Comparison of ENCODE assay signal across 25 cellular contexts in genomic region chr17:78539771-78540170, GRCh38. TPM values are rescaled to one million over a fixed set of nuclear protein-coding genes. Genes with fewer than 3 reads are reported as not detected.
"Had no signal": no experiment of that assay in that cellular context is flagged by ENCODE, and none has a peak within 500 bp of the region (broad histone marks: within the 10 kb centered on the region; RNA-seq: fewer than 3 reads in every experiment).

No MANE protein-coding gene starts in this region.

- H3K4me3 Mint-ChIP-seq: naive thymus-derived CD8-positive, alpha-beta T cell; stimulated activated naive CD8-positive, alpha-beta T cell treated with anti-CD3 and anti-CD28 coated beads, Interleukin-15, amount 100 ng/mL, for 72 hours had no signal

- DNase-seq: effector CD4-positive, alpha-beta T cell; foreskin fibroblast; gastrocnemius medialis; heart left ventricle; left cardiac atrium; left ventricle myocardium superior; lower lobe of right lung; naive thymus-derived CD8-positive, alpha-beta T cell; stimulated activated CD4-positive, alpha-beta T cell treated with anti-CD3 and anti-CD28 coated beads, Interleukin-15, amount 100 ng/mL, for 24 hours; stimulated activated CD4-positive, alpha-beta T cell treated with anti-CD3 and anti-CD28 coated beads, Interleukin-2, amount 100 ng/mL, for 48 hours; stimulated activated naive CD4-positive, alpha-beta T cell; stimulated activated naive CD8-positive, alpha-beta T cell treated with anti-CD3 and anti-CD28 coated beads, Interleukin-15, amount 100 ng/mL, for 72 hours; transverse colon had no signal

- H2AFZ ChIP-seq: hepatocyte, parathyroid adenoma had no signal

- ATAC-seq: esophagus mucosa; gastrocnemius medialis; heart left ventricle; left cardiac atrium; left ventricle myocardium superior; lower lobe of right lung; naive thymus-derived CD8-positive, alpha-beta T cell; stimulated activated naive CD8-positive, alpha-beta T cell treated with anti-CD3 and anti-CD28 coated beads, Interleukin-15, amount 100 ng/mL, for 72 hours had no signal

- H3K79me2 ChIP-seq: hepatocyte, parathyroid adenoma had no signal

- H3K9me3 ChIP-seq: gastrocnemius medialis, heart left ventricle, lower lobe of right lung, neutrophil, prostate gland, right atrium auricular region, suprapubic skin, transverse colon had no signal

- H3K36me3 Mint-ChIP-seq: naive thymus-derived CD8-positive, alpha-beta T cell had no signal

- H3K4me1 ChIP-seq: gastrocnemius medialis, prostate gland, right atrium auricular region had no signal

- H3K27ac ChIP-seq: epithelial cell of prostate, gastrocnemius medialis, heart left ventricle, hepatocyte, lower lobe of right lung, neutrophil, parathyroid adenoma, prostate gland, right atrium auricular region, suprapubic skin, transverse colon had no signal

- H3K9ac ChIP-seq: parathyroid adenoma had no signal

- H3K4me3 ChIP-seq: dorsolateral prefrontal cortex, gastrocnemius medialis, heart left ventricle, hepatocyte, lower lobe of right lung, prostate gland, right atrium auricular region, skin epidermis, suprapubic skin, transverse colon had no signal

- H3K27me3 ChIP-seq: dorsolateral prefrontal cortex, gastrocnemius medialis, heart left ventricle, hepatocyte, neutrophil, right atrium auricular region, suprapubic skin, transverse colon had no signal

- H3K4me2 ChIP-seq: hepatocyte had no signal

- H3K36me3 ChIP-seq: gastrocnemius medialis, heart left ventricle, lower lobe of right lung, neutrophil, prostate gland, right atrium auricular region, suprapubic skin, transverse colon had no signal

- H3K27me3 Mint-ChIP-seq: naive thymus-derived CD8-positive, alpha-beta T cell; stimulated activated naive CD8-positive, alpha-beta T cell treated with anti-CD3 and anti-CD28 coated beads, Interleukin-15, amount 100 ng/mL, for 72 hours had no signal

- H3K9me3 Mint-ChIP-seq: naive thymus-derived CD8-positive, alpha-beta T cell; stimulated activated naive CD8-positive, alpha-beta T cell treated with anti-CD3 and anti-CD28 coated beads, Interleukin-15, amount 100 ng/mL, for 72 hours had no signal

RNA-seq across cellular contexts. Expression of gene DNAH17, which starts 37.4 kb away (rescaled TPM):
- total RNA-seq: left ventricle myocardium superior, myocyte had no signal
- polyA plus RNA-seq: neural cell had no signal
